In genomic region chr11:76652989-76653673, GRCh38 we compare ENCODE assay signal across 16 cellular contexts. TPM values are rescaled to one million over a fixed set of nuclear protein-coding genes. Genes with fewer than 3 reads are reported as not detected.
A peak's percentile ranks its signal among the peaks of the same experiment; 100 is the strongest.
DNase-seq lines count a peak whose midpoint lies in the region; ATAC-seq and TF ChIP-seq lines count a peak whose summit lies in the region.
"Had no signal": no experiment of that assay in that cellular context is flagged by ENCODE, and none has a peak within 500 bp of the region (broad histone marks: within the 10 kb centered on the region; RNA-seq: fewer than 3 reads in every experiment).

No MANE protein-coding gene starts in this region.

- ATAC-seq in heart left ventricle, result peak in 1 of 4 donors; percentile 7
- ATAC-seq in upper lobe of right lung, result no peak
- no peak for ATAC-seq in GM18517 (IDR thresholded peaks at IDR 0.05; ENCODE audit: unreplicated experiment)

- no peaks in the 10 kb centered on the region for H3K9me3 ChIP-seq in heart left ventricle
- H3K9me3 ChIP-seq in ovary, result no peaks in the 10 kb centered on the region
- no peaks in the 10 kb centered on the region for H3K9me3 ChIP-seq in upper lobe of right lung
- H3K9me3 ChIP-seq in mammary epithelial cell (replicated peaks; ENCODE audit: insufficient read depth, low read length), result no peaks in the 10 kb centered on the region

- in situ Hi-C loops in mammary epithelial cell (cut with MboI; ENCODE audit: low sequenced_read_pairs in 2 of 2), result no loop called here

- H3K9ac ChIP-seq in mammary epithelial cell (ENCODE audit: insufficient read depth, low read length), result no peak overlapping the region

- no peak for TF ChIP-seq CTCF in heart left ventricle (IDR thresholded peaks at IDR 0.05)
- TF ChIP-seq CTCF in ovary (IDR thresholded peaks at IDR 0.05), result no peak
- TF ChIP-seq CTCF in upper lobe of right lung (IDR thresholded peaks at IDR 0.05), result no peak
- no peak for TF ChIP-seq CTCF in mammary epithelial cell (conservative IDR thresholded peaks at IDR 0.05 in 1 of 2, IDR thresholded peaks at IDR 0.05 in 1 of 2; ENCODE audit: extremely low read depth in 1 of 2, insufficient read depth in 1 of 2, low read depth in 1 of 2, low read length in 2 of 2)

- dilution Hi-C loops in mammary epithelial cell (cut with HindIII; ENCODE audit: low sequenced_read_pairs), result no loop called here

- H3K4me1 ChIP-seq in heart left ventricle (peaks cover 4 to 78% (median 41%) of the 10 kb centered on the region in 12 donors), ovary (ENCODE audit: insufficient read depth) (peaks cover 26% of the 10 kb centered on the region), upper lobe of right lung (peaks cover 5% of the 10 kb centered on the region), mammary epithelial cell (ENCODE audit: insufficient read depth, low read length) (no peaks in the 10 kb centered on the region)

- intact Hi-C loops in heart left ventricle (cut with DNase I), result loop anchor here in 1 of 10 donors (5.0 kb wide), 1 partner anchor 51 kb away; no protein-coding TSS in a partner anchor
- intact Hi-C loops in ovary (cut with DNase I), result no loop called here
- intact Hi-C loops in upper lobe of right lung (cut with DNase I), result no loop called here
- intact Hi-C loops in mammary epithelial cell (cut with micrococcal nuclease), result no loop called here

- CTCF ChIA-PET in mammary epithelial cell (lab: Charles Lee; ENCODE audit: low non-redundant PET), result no interaction called here

- H3K36me3 ChIP-seq in heart left ventricle, result peaks cover 0 to 13% (median 7%) of the 10 kb centered on the region in 9 donors
- H3K36me3 ChIP-seq in ovary, result no peaks in the 10 kb centered on the region
- no peaks in the 10 kb centered on the region for H3K36me3 ChIP-seq in upper lobe of right lung
- H3K36me3 ChIP-seq in mammary epithelial cell (ENCODE audit: insufficient read depth, low read length), result no peaks in the 10 kb centered on the region

- no peaks in the 10 kb centered on the region for H3K27me3 ChIP-seq in heart left ventricle
- H3K27me3 ChIP-seq in ovary, result no peaks in the 10 kb centered on the region
- no peaks in the 10 kb centered on the region for H3K27me3 ChIP-seq in upper lobe of right lung
- H3K27me3 ChIP-seq in mammary epithelial cell (ENCODE audit: insufficient read depth, low read length), result peaks cover 3% of the 10 kb centered on the region

- no peaks in the 10 kb centered on the region for H3K79me2 ChIP-seq in mammary epithelial cell (ENCODE audit: insufficient read depth, low read length)

- no peak overlapping the region for H3K4me2 ChIP-seq in mammary epithelial cell (ENCODE audit: insufficient read depth, low read depth, low read length)

- 71 to 83% (median 76%) methylated on average over 12 of the region's 12 CpGs for WGBS in heart left ventricle, 4 donors
- WGBS in ovary, 3 donors, result 40 to 58% (median 53%) methylated on average over 12 of the region's 12 CpGs
- 78% methylated on average over 12 of the region's 12 CpGs for WGBS in mammary epithelial cell (ENCODE audit: low coverage, missing lambda C conversion rate)

- no peak overlapping the region for H2AFZ ChIP-seq in mammary epithelial cell (ENCODE audit: low read depth, low read length)

- H3K4me3 ChIP-seq in heart left ventricle (no peak overlapping the region), ovary (no peak overlapping the region), upper lobe of right lung (no peak overlapping the region), mammary epithelial cell (replicated peaks in 1 of 3; ENCODE audit: insufficient read depth in 1 of 3, low read depth in 2 of 3, low read length in 3 of 3) (no peak overlapping the region)

- peak; percentile 32 for DNase-seq in activated CD8-positive, alpha-beta memory T cell treated with anti-CD3 and anti-CD28 coated beads, Interleukin-2, amount 50 U/mL, for 48 hours
- DNase-seq in activated CD8-positive, alpha-beta memory T cell treated with anti-CD3 and anti-CD28 coated beads, Interleukin-2, amount 50 U/mL, for 4 hours, result no peak
- DNase-seq in heart left ventricle (peak in 1 of 5 donors; percentile 53), ovary (peak in 3 of 5 donors; percentile 9 to 40 (median 27)), upper lobe of right lung (no peak), mammary epithelial cell (no peak), NCI-H1930 (lab: John Stamatoyannopoulos, UW) (no peak)
- DNase-seq: activated CD4-positive, alpha-beta T cell treated with anti-CD3 and anti-CD28 coated beads for 1 hour; activated naive CD8-positive, alpha-beta T cell treated with anti-CD3 and anti-CD28 coated beads for 36 hours; activated T-cell treated with anti-CD3 and anti-CD28 coated beads for 4 hours; DND-41; NCI-H1417 treated with DMSO at 0.1 percent for 48 hours; SHP77 treated with DMSO at 0.1 percent for 48 hours had no signal

- no TSS peak for BruUV-seq in mammary epithelial cell (replicated peaks; lab: Mats Ljungman, UMichigan)

- H3K27ac ChIP-seq in heart left ventricle (peak overlapping the region in 9 of 12 donors; percentile 34 to 86 (median 71)), ovary (peak overlapping the region in 1 of 2 donors; percentile 23), upper lobe of right lung (peak overlapping the region; percentile 17), mammary epithelial cell (ENCODE audit: insufficient read depth, low read depth, low read length) (no peak overlapping the region)
- H3K27ac ChIP-seq: C4-2B had no signal

- no peak for TF ChIP-seq EP300 in ovary (IDR thresholded peaks at IDR 0.05)

- no peaks in the 10 kb centered on the region for H4K20me1 ChIP-seq in mammary epithelial cell (ENCODE audit: insufficient read depth, low read length)

- TF ChIP-seq POLR2A in heart left ventricle (IDR thresholded peaks at IDR 0.05) (no peak), ovary (IDR thresholded peaks at IDR 0.05) (no peak)

RNA-seq across cellular contexts. Expression of gene LRRC32, which starts 17.4 kb away (rescaled TPM):
- total RNA-seq in heart left ventricle, result 10 to 100 TPM; 20.1 to 67.1 (median 26.9) TPM
- polyA plus RNA-seq in heart left ventricle, result 10 to 100 TPM; 46.4 to 79.0 TPM
- total RNA-seq in ovary, result 10 to 100 TPM in 5 of 7 donors, 1 to 10 TPM in 2; 3.2 to 47.1 (median 29.5) TPM
- 10 to 100 TPM; 19.4 to 39.9 TPM for polyA plus RNA-seq in ovary
- total RNA-seq in upper lobe of right lung, result 111 TPM
- total RNA-seq in mammary epithelial cell, result under 1 TPM in 1 of 2 donors, not detected in 1; under 0.01 TPM
- polyA plus RNA-seq in mammary epithelial cell, result not detected
- not detected for polyA minus RNA-seq in mammary epithelial cell
- total RNA-seq: A172 had no signal

Comparison
In these comparisons a context has a peak if more than half of its experiments do, and no peak if none do; other contexts are left out.
1. DNase-seq: peak in activated CD8-positive, alpha-beta memory T cell treated with anti-CD3 and anti-CD28 coated beads, Interleukin-2, amount 50 U/mL, for 48 hours (single experiment) and ovary (3 of 5); none in activated CD8-positive, alpha-beta memory T cell treated with anti-CD3 and anti-CD28 coated beads, Interleukin-2, amount 50 U/mL, for 4 hours (single experiment), upper lobe of right lung (single experiment), mammary epithelial cell (single experiment) and NCI-H1930 (0 of 2).
2. RNA of gene LRRC32, which starts 17.4 kb away (total RNA-seq): 111 TPM in upper lobe of right lung (single experiment), 3.2 to 47.1 TPM in ovary and 20.1 to 67.1 TPM in heart left ventricle; under 0.01 TPM in mammary epithelial cell; every median in the first group is over 4 times any median in the second.